8 cellular contexts compared by ENCODE assay signal in genomic region chr1:68111804-68112436, GRCh38.
A peak's percentile ranks its signal among the peaks of the same experiment; 100 is the strongest.
DNase-seq lines count a peak whose midpoint lies in the region; ATAC-seq and TF ChIP-seq lines count a peak whose summit lies in the region.

No MANE protein-coding gene starts in this region.

- H3K9me3 ChIP-seq in prostate gland: no peaks in the 10 kb centered on the region

- no peak overlapping the region for H3K4me3 ChIP-seq in WI38 (ENCODE audit: low read depth, low read length)
- H3K4me3 ChIP-seq in prostate gland: no peak overlapping the region

- H3K27me3 ChIP-seq in prostate gland (replicated peaks; ENCODE audit: insufficient read depth): no peaks in the 10 kb centered on the region

- 31% methylated on average over 5 of the region's 5 CpGs for WGBS in prostate gland

- TF ChIP-seq CTCF in WI38 (IDR thresholded peaks at IDR 0.05; ENCODE audit: low read depth, low read length): 0 out of 2 replicates have a peak, but pooled peaks have one; percentile 34
- peak in 3 of 4 experiments; percentile 32 to 66 (median 50) for TF ChIP-seq CTCF in prostate gland (IDR thresholded peaks at IDR 0.05)

- no peaks in the 10 kb centered on the region for H3K36me3 ChIP-seq in prostate gland

- DNase-seq in GM04503 (ENCODE audit: low read depth) (peak; percentile 74), NCI-H1436 treated with DMSO at 0.1 percent for 48 hours (lab: John Stamatoyannopoulos, UW) (peak; percentile 18), cardiac septum (ENCODE audit: low spot score) (peak; percentile 82), prostate gland (ENCODE audit: low spot score) (peak; percentile 32)
- no peak for DNase-seq in stimulated activated naive CD4-positive, alpha-beta T cell treated with Interleukin-2 at 50 U/mL for 16 hours (lab: John Stamatoyannopoulos, UW)

- H3K27ac ChIP-seq in prostate gland: no peak overlapping the region

- intact Hi-C loops in cardiac septum (cut with DNase I) (loop anchor here (2.0 to 10.0 kb wide), 5 partner anchors 100 to 577 kb away; partner anchors contain the start of gene RPE65), prostate gland (cut with DNase I) (loop anchor here (2.0 to 5.0 kb wide), 3 partner anchors 260 to 579 kb away; no protein-coding TSS in a partner anchor)

- ATAC-seq in HG03196 (IDR thresholded peaks at IDR 0.05; ENCODE audit: unreplicated experiment): no peak
- ATAC-seq in HG03571 (IDR thresholded peaks at IDR 0.05; ENCODE audit: unreplicated experiment): no peak

- no peak for TF ChIP-seq POLR2A in prostate gland (IDR thresholded peaks at IDR 0.05)

- H3K4me1 ChIP-seq in prostate gland (replicated peaks): no peaks in the 10 kb centered on the region
